9 cellular contexts compared by ENCODE assay signal in genomic region chr6:134908906-134909516, GRCh38. TPM values are rescaled to one million over a fixed set of nuclear protein-coding genes. Genes with fewer than 3 reads are reported as not detected.
A peak's percentile ranks its signal among the peaks of the same experiment; 100 is the strongest.
DNase-seq lines count a peak whose midpoint lies in the region; ATAC-seq and TF ChIP-seq lines count a peak whose summit lies in the region.
"Had no signal": no experiment of that assay in that cellular context is flagged by ENCODE, and none has a peak within 500 bp of the region (broad histone marks: within the 10 kb centered on the region; RNA-seq: fewer than 3 reads in every experiment).

No MANE protein-coding gene starts in this region.

- peak; percentile 77 for ATAC-seq in activated CD4-positive, alpha-beta T cell treated with anti-CD3 and anti-CD28 coated beads for 36 hours
- no peak for ATAC-seq in HG03571 (IDR thresholded peaks at IDR 0.05; ENCODE audit: unreplicated experiment)

- H3K4me1 ChIP-seq in adipocyte (ENCODE audit: control insufficient read depth, insufficient read depth, low read length) = peaks cover 41% of the 10 kb centered on the region

- H3K4me3 ChIP-seq in adipocyte (ENCODE audit: low read length) = peak overlapping the region; percentile 72

- H3K4me3 Mint-ChIP-seq in activated CD4-positive, alpha-beta T cell treated with anti-CD3 and anti-CD28 coated beads for 36 hours = no peak overlapping the region
- H3K4me3 Mint-ChIP-seq: neural crest cell had no signal

- POLR2A ChIA-PET in activated CD4-positive, alpha-beta T cell treated with anti-CD3 and anti-CD28 coated beads for 36 hours (lab: Charles Lee) = no interaction called here

- H3K36me3 ChIP-seq in adipocyte (ENCODE audit: control insufficient read depth, insufficient read depth, low read length, severe bottlenecking) = no peaks in the 10 kb centered on the region

- no peaks in the 10 kb centered on the region for H3K9me3 ChIP-seq in adipocyte (ENCODE audit: control insufficient read depth, low read length)

- DNase-seq in activated CD4-positive, alpha-beta T cell treated with anti-CD3 and anti-CD28 coated beads for 36 hours = peak; percentile 62
- no peak for DNase-seq in activated CD4-positive, alpha-beta T cell treated with anti-CD3 and anti-CD28 coated beads, Interleukin-2, amount 50 U/mL, for 1 hour
- peak; percentile 91 for DNase-seq in adipocyte (ENCODE audit: low read depth)
- peak; percentile 76 for DNase-seq in hepatic stellate cell (ENCODE audit: low spot score)
- peak; percentile 99 for DNase-seq in stromal cell of bone marrow (ENCODE audit: low read depth)
- DNase-seq in GM13977 (ENCODE audit: low spot score) = no peak
- no peak for DNase-seq in GM13976 (ENCODE audit: low spot score)

- no peaks in the 10 kb centered on the region for H3K9me3 Mint-ChIP-seq in activated CD4-positive, alpha-beta T cell treated with anti-CD3 and anti-CD28 coated beads for 36 hours (ENCODE audit: low read depth)
- H3K9me3 Mint-ChIP-seq: neural crest cell had no signal

- TF ChIP-seq CTCF in GM13977 (IDR thresholded peaks at IDR 0.05; ENCODE audit: extremely low read depth, insufficient read depth, missing control alignments) (no peak), GM13976 (IDR thresholded peaks at IDR 0.05; ENCODE audit: borderline replicate concordance, control extremely low read depth, extremely low read depth, insufficient read depth, missing control alignments) (no peak)

- H3K27me3 Mint-ChIP-seq in activated CD4-positive, alpha-beta T cell treated with anti-CD3 and anti-CD28 coated beads for 36 hours = no peaks in the 10 kb centered on the region

- CTCF ChIA-PET in activated CD4-positive, alpha-beta T cell treated with anti-CD3 and anti-CD28 coated beads for 36 hours (lab: Charles Lee) = interaction anchor here (1.0 to 1.6 kb wide), 3 partner anchors 10 to 785 kb away, joined by 3 to 9 read pairs (median 3); no protein-coding TSS in a partner anchor

- H3K9ac ChIP-seq in adipocyte (ENCODE audit: low read length) = peak overlapping the region; percentile 88

- no peak overlapping the region for H3K27ac Mint-ChIP-seq in activated CD4-positive, alpha-beta T cell treated with anti-CD3 and anti-CD28 coated beads for 36 hours

- intact Hi-C loops in activated CD4-positive, alpha-beta T cell treated with anti-CD3 and anti-CD28 coated beads for 36 hours (cut with DNase I, micrococcal nuclease) = no loop called here

- in situ Hi-C loops in GM13977 (cut with MboI; ENCODE audit: low pct_unique_long_range_greater_than_20kb, low sequenced_read_pairs, unreplicated experiment) (no loop called here), GM13976 (cut with MboI; ENCODE audit: low sequenced_read_pairs, unreplicated experiment) (no loop called here)

- H3K36me3 Mint-ChIP-seq in activated CD4-positive, alpha-beta T cell treated with anti-CD3 and anti-CD28 coated beads for 36 hours (ENCODE audit: low read depth) = no peaks in the 10 kb centered on the region

- no peaks in the 10 kb centered on the region for H3K27me3 ChIP-seq in adipocyte (replicated peaks; ENCODE audit: control insufficient read depth, insufficient read depth, low read length)

- H3K4me1 Mint-ChIP-seq in activated CD4-positive, alpha-beta T cell treated with anti-CD3 and anti-CD28 coated beads for 36 hours = no peaks in the 10 kb centered on the region
- H3K4me1 Mint-ChIP-seq: neural crest cell had no signal

RNA-seq across cellular contexts. Expression of gene ALDH8A1, which starts 40.9 kb away (rescaled TPM):
- total RNA-seq in activated CD4-positive, alpha-beta T cell treated with anti-CD3 and anti-CD28 coated beads for 36 hours = 1 to 10 TPM in 1 of 2 experiments, under 1 TPM in 1; 0.67 to 1.7 TPM

Comparison
In these comparisons a context has a peak if more than half of its experiments do, and no peak if none do; other contexts are left out.
1. DNase-seq: peak in activated CD4-positive, alpha-beta T cell treated with anti-CD3 and anti-CD28 coated beads for 36 hours (single experiment), adipocyte (single experiment), hepatic stellate cell (single experiment) and stromal cell of bone marrow (single experiment); none in activated CD4-positive, alpha-beta T cell treated with anti-CD3 and anti-CD28 coated beads, Interleukin-2, amount 50 U/mL, for 1 hour (single experiment), GM13977 (single experiment) and GM13976 (single experiment).